10 cellular contexts compared by ENCODE assay signal in genomic region chr5:172003750-172004149, GRCh38. TPM values are rescaled to one million over a fixed set of nuclear protein-coding genes. Genes with fewer than 3 reads are reported as not detected.
A peak's percentile ranks its signal among the peaks of the same experiment; 100 is the strongest.
DNase-seq lines count a peak whose midpoint lies in the region; ATAC-seq and TF ChIP-seq lines count a peak whose summit lies in the region.
"Had no signal": no experiment of that assay in that cellular context is flagged by ENCODE, and none has a peak within 500 bp of the region (broad histone marks: within the 10 kb centered on the region; RNA-seq: fewer than 3 reads in every experiment).

No MANE protein-coding gene starts in this region.

- peak overlapping the region; percentile 51 to 71 for H3K4me3 Mint-ChIP-seq in activated T-cell treated with anti-CD3 and anti-CD28 coated beads, Interleukin-2, amount 50 U/mL, for 72 hours
- peak overlapping the region; percentile 57 for H3K4me3 Mint-ChIP-seq in stimulated activated memory B cell treated with anti-CD40 and anti-IgM and Interleukin-4, amounts not matched to agents 10 μg/mL and 1 μg/mL and 100 μg/mL, for 72 hours

- peaks cover 42% of the 10 kb centered on the region for H4K20me1 ChIP-seq in PC-9 (ENCODE audit: insufficient read depth)
- peaks cover 5% of the 10 kb centered on the region for H4K20me1 ChIP-seq in fibroblast of lung (ENCODE audit: control insufficient read depth, extremely low read depth, insufficient read depth, low read length)

- H3K9me3 Mint-ChIP-seq in activated T-cell treated with anti-CD3 and anti-CD28 coated beads, Interleukin-2, amount 50 U/mL, for 72 hours = no peaks in the 10 kb centered on the region
- no peaks in the 10 kb centered on the region for H3K9me3 Mint-ChIP-seq in stimulated activated memory B cell treated with anti-CD40 and anti-IgM and Interleukin-4, amounts not matched to agents 10 μg/mL and 1 μg/mL and 100 μg/mL, for 72 hours

- no peaks in the 10 kb centered on the region for H3K9me2 ChIP-seq in PC-9 (ENCODE audit: insufficient read depth)

- H3K27ac ChIP-seq in PC-9 (no peak overlapping the region), fibroblast of lung (ENCODE audit: insufficient read depth, low read length) (no peak overlapping the region), suprapubic skin (no peak overlapping the region), adrenal gland (peak overlapping the region in 2 of 5 donors; percentile 14 to 98)

- no peak for ATAC-seq in activated T-cell treated with anti-CD3 and anti-CD28 coated beads, Interleukin-2, amount 50 U/mL, for 72 hours (replicated peaks in 1 of 2)
- no peak for ATAC-seq in stimulated activated memory B cell treated with anti-CD40 and anti-IgM and Interleukin-4, amounts not matched to agents 10 μg/mL and 1 μg/mL and 100 μg/mL, for 72 hours
- ATAC-seq in GM18909 (IDR thresholded peaks at IDR 0.05; ENCODE audit: poor library complexity, unreplicated experiment) = no peak

- CTCF ChIA-PET in PC-9 (lab: Charles Lee) = no interaction called here

- WGBS in suprapubic skin = 29% methylated on average over 1 of the region's 1 CpG
- WGBS in adrenal gland, 4 donors = 7 to 16% (median 13%) methylated on average over 1 of the region's 1 CpG

- peaks cover 5 to 16% of the 10 kb centered on the region in 2 donors for H3K36me3 Mint-ChIP-seq in activated T-cell treated with anti-CD3 and anti-CD28 coated beads, Interleukin-2, amount 50 U/mL, for 72 hours (ENCODE audit: insufficient read depth in 2 of 2)
- peaks cover 19% of the 10 kb centered on the region for H3K36me3 Mint-ChIP-seq in stimulated activated memory B cell treated with anti-CD40 and anti-IgM and Interleukin-4, amounts not matched to agents 10 μg/mL and 1 μg/mL and 100 μg/mL, for 72 hours

- H3K4me3 ChIP-seq in PC-9 (peak overlapping the region; percentile 86; the same call in 1 of the 2 replicates), fibroblast of lung (replicated peaks in 1 of 4; ENCODE audit: control extremely low read depth in 1 of 4, insufficient read depth in 1 of 4, low read depth in 3 of 4, low read length in 4 of 4) (peak overlapping the region in 3 of 4 experiments; percentile 5 to 86 (median 69)), suprapubic skin (no peak overlapping the region), adrenal gland (peak overlapping the region in 1 of 4 donors; percentile 29)

- TF ChIP-seq EP300 in suprapubic skin (IDR thresholded peaks at IDR 0.05) = no peak

- POLR2A ChIA-PET in PC-9 (lab: Charles Lee; ENCODE audit: unreplicated experiment) = no interaction called here

- no peak for DNase-seq in activated T-cell treated with anti-CD3 and anti-CD28 coated beads, Interleukin-2, amount 50 U/mL, for 72 hours
- DNase-seq in activated T-cell treated with anti-CD3 and anti-CD28 coated beads, Interleukin-2, amount 50 U/mL, for 1 hour = no peak
- DNase-seq in PC-9 (no peak), fibroblast of lung (ENCODE audit: low read depth in 2 of 2) (peak; percentile 27 to 41), suprapubic skin (ENCODE audit: low spot score in 2 of 2) (no peak), adrenal gland (no peak)
- DNase-seq: activated CD4-positive, alpha-beta T cell treated with anti-CD3 and anti-CD28 coated beads, Interleukin-2, amount 50 U/mL, for 48 hours; stimulated activated CD4-positive, alpha-beta T cell treated with anti-CD3 and anti-CD28 coated beads, Interleukin-4, amount 100 ng/mL, for 24 hours had no signal

- H3K27me3 Mint-ChIP-seq in activated T-cell treated with anti-CD3 and anti-CD28 coated beads, Interleukin-2, amount 50 U/mL, for 72 hours (ENCODE audit: low read depth) = no peaks in the 10 kb centered on the region
- no peaks in the 10 kb centered on the region for H3K27me3 Mint-ChIP-seq in stimulated activated memory B cell treated with anti-CD40 and anti-IgM and Interleukin-4, amounts not matched to agents 10 μg/mL and 1 μg/mL and 100 μg/mL, for 72 hours

- H2AFZ ChIP-seq in PC-9 = no peak overlapping the region
- no peak overlapping the region for H2AFZ ChIP-seq in fibroblast of lung (ENCODE audit: low read length)

- intact Hi-C loops in PC-9 (cut with micrococcal nuclease; ENCODE audit: unreplicated experiment) = no loop called here
- intact Hi-C loops in adrenal gland (cut with DNase I) = loop anchor here in 1 of 2 donors (10.0 kb wide), 1 partner anchor 89 kb away; no protein-coding TSS in a partner anchor

- H3K36me3 ChIP-seq in PC-9 (ENCODE audit: low read depth) = peaks cover 9% of the 10 kb centered on the region; the same call in 1 of the 2 replicates
- peaks cover 2% of the 10 kb centered on the region for H3K36me3 ChIP-seq in fibroblast of lung (ENCODE audit: control insufficient read depth, insufficient read depth, low read length)
- no peaks in the 10 kb centered on the region for H3K36me3 ChIP-seq in suprapubic skin
- no peaks in the 10 kb centered on the region for H3K36me3 ChIP-seq in adrenal gland (replicated peaks in 1 of 2)

- H3K79me2 ChIP-seq in PC-9 (ENCODE audit: low read depth) (peaks cover 87% of the 10 kb centered on the region), fibroblast of lung (ENCODE audit: control insufficient read depth, insufficient read depth, low read length) (peaks cover 79% of the 10 kb centered on the region)

- H3K27ac Mint-ChIP-seq in activated T-cell treated with anti-CD3 and anti-CD28 coated beads, Interleukin-2, amount 50 U/mL, for 72 hours = peak overlapping the region; percentile 70
- H3K27ac Mint-ChIP-seq in stimulated activated memory B cell treated with anti-CD40 and anti-IgM and Interleukin-4, amounts not matched to agents 10 μg/mL and 1 μg/mL and 100 μg/mL, for 72 hours = peak overlapping the region; percentile 83

- TF ChIP-seq POLR2A in suprapubic skin (IDR thresholded peaks at IDR 0.05) (no peak), adrenal gland (IDR thresholded peaks at IDR 0.05) (no peak)

- peaks cover 10% of the 10 kb centered on the region; the same call in 1 of the 2 replicates for H3F3A ChIP-seq in PC-9 (ENCODE audit: insufficient read depth, low read depth)

- H3K9me3 ChIP-seq in PC-9 (ENCODE audit: insufficient read depth, low read depth) = no peaks in the 10 kb centered on the region
- H3K9me3 ChIP-seq in fibroblast of lung (ENCODE audit: control insufficient read depth, insufficient read depth, low read depth, low read length) = no peaks in the 10 kb centered on the region
- no peaks in the 10 kb centered on the region for H3K9me3 ChIP-seq in suprapubic skin
- no peaks in the 10 kb centered on the region for H3K9me3 ChIP-seq in adrenal gland (replicated peaks in 1 of 3)

- H3K4me2 ChIP-seq in PC-9 (peak overlapping the region; percentile 89), fibroblast of lung (ENCODE audit: extremely low read depth, insufficient read depth, low read length) (peak overlapping the region; percentile 85)

- peaks cover 80% of the 10 kb centered on the region for H3K4me1 Mint-ChIP-seq in activated T-cell treated with anti-CD3 and anti-CD28 coated beads, Interleukin-2, amount 50 U/mL, for 72 hours (ENCODE audit: low read depth)
- peaks cover 74% of the 10 kb centered on the region for H3K4me1 Mint-ChIP-seq in stimulated activated memory B cell treated with anti-CD40 and anti-IgM and Interleukin-4, amounts not matched to agents 10 μg/mL and 1 μg/mL and 100 μg/mL, for 72 hours

- TF ChIP-seq CTCF in PC-9 (conservative IDR thresholded peaks at IDR 0.05) (no peak), fibroblast of lung (conservative IDR thresholded peaks at IDR 0.05 in 1 of 2, IDR thresholded peaks at IDR 0.05 in 1 of 2; ENCODE audit: low read depth in 1 of 2, low read length in 2 of 2) (no peak), suprapubic skin (IDR thresholded peaks at IDR 0.05) (no peak), adrenal gland (IDR thresholded peaks at IDR 0.05) (no peak)

- no TSS peak for BruUV-seq in PC-9 (replicated peaks; lab: Mats Ljungman, UMichigan)

- H3K27me3 ChIP-seq in PC-9 (ENCODE audit: insufficient read depth, low read depth) = no peaks in the 10 kb centered on the region
- H3K27me3 ChIP-seq in fibroblast of lung (ENCODE audit: control insufficient read depth, insufficient read depth, low read length) = no peaks in the 10 kb centered on the region
- H3K27me3 ChIP-seq in suprapubic skin = no peaks in the 10 kb centered on the region
- no peaks in the 10 kb centered on the region for H3K27me3 ChIP-seq in adrenal gland

- H3K4me1 ChIP-seq in PC-9 (replicated peaks; ENCODE audit: insufficient read depth) (peaks cover 29% of the 10 kb centered on the region), fibroblast of lung (ENCODE audit: control insufficient read depth, extremely low read depth, insufficient read depth, low read length) (peaks cover 3% of the 10 kb centered on the region), suprapubic skin (peaks cover 46% of the 10 kb centered on the region), adrenal gland (replicated peaks in 1 of 2) (peaks cover 37 to 67% of the 10 kb centered on the region in 2 donors)

- H3K9ac ChIP-seq in fibroblast of lung (ENCODE audit: insufficient read depth, low read length) = no peak overlapping the region

RNA-seq across cellular contexts. Expression of gene FBXW11, which starts 2.7 kb away (rescaled TPM):
- total RNA-seq in activated T-cell treated with anti-CD3 and anti-CD28 coated beads, Interleukin-2, amount 50 U/mL, for 72 hours = 10 to 100 TPM; 43.2 to 55.2 TPM
- total RNA-seq in PC-9 (2021) (54.8 and 58.7 TPM in 2 replicates), fibroblast of lung (96.3 and 113 TPM in 2 replicates), suprapubic skin (10 to 100 TPM; 41.1 to 49.7 (median 43.0) TPM), adrenal gland (10 to 100 TPM; 41.7 to 89.0 (median 71.6) TPM)
- polyA plus RNA-seq in fibroblast of lung (42.7 and 52.6 TPM in 2 replicates), adrenal gland (10 to 100 TPM in 2 of 3 donors, 1 to 10 TPM in 1; 6.8 to 51.6 (median 11.1) TPM)
- 32.8 and 33.3 TPM in 2 replicates for polyA plus RNA-seq in fibroblast of lung (2012)
- 109 and 130 TPM in 2 replicates for polyA minus RNA-seq in fibroblast of lung (ENCODE audit: low replicate concordance)

Comparison
In these comparisons a context has a peak if more than half of its experiments do, and no peak if none do; other contexts are left out.
1. DNase-seq: peak in fibroblast of lung (2 of 2); none in activated T-cell treated with anti-CD3 and anti-CD28 coated beads, Interleukin-2, amount 50 U/mL, for 72 hours (0 of 2), activated T-cell treated with anti-CD3 and anti-CD28 coated beads, Interleukin-2, amount 50 U/mL, for 1 hour (single experiment), PC-9 (0 of 2), suprapubic skin (0 of 2) and adrenal gland (0 of 7).